9 cellular contexts compared by ENCODE assay signal in genomic region chr1:7454052-7454815, GRCh38.
A peak's percentile ranks its signal among the peaks of the same experiment; 100 is the strongest.
DNase-seq lines count a peak whose midpoint lies in the region; ATAC-seq and TF ChIP-seq lines count a peak whose summit lies in the region.
"Had no signal": no experiment of that assay in that cellular context is flagged by ENCODE, and none has a peak within 500 bp of the region (broad histone marks: within the 10 kb centered on the region; RNA-seq: fewer than 3 reads in every experiment).

No MANE protein-coding gene starts in this region.

- peak in 1 of 3 experiments; percentile 10 for TF ChIP-seq CTCF in testis (IDR thresholded peaks at IDR 0.05)

- H3K36me3 ChIP-seq in testis (ENCODE audit: low read depth, missing control alignments): no peaks in the 10 kb centered on the region

- no peaks in the 10 kb centered on the region for H3K27me3 ChIP-seq in testis

- WGBS in testis, 2 donors: 67 to 79% methylated on average over 18 to 19 of the region's 19 CpGs

- peak; percentile 55 for ATAC-seq in Right ventricle myocardium superior (ENCODE audit: poor library complexity)
- no peak for ATAC-seq in HG02763 (IDR thresholded peaks at IDR 0.05; ENCODE audit: unreplicated experiment)
- ATAC-seq in GM21423 (IDR thresholded peaks at IDR 0.05; ENCODE audit: unreplicated experiment): no peak

- no peak overlapping the region for H3K4me3 ChIP-seq in testis

- no peaks in the 10 kb centered on the region for H3K9me3 ChIP-seq in testis

- intact Hi-C loops in Right ventricle myocardium superior (cut with DNase I) (loop anchor here (10.0 kb wide), 1 partner anchor 191 kb away; no protein-coding TSS in a partner anchor), testis (cut with DNase I; ENCODE audit: low total_unique reads) (no loop called here)

- H3K27ac ChIP-seq in testis: no peak overlapping the region

- TF ChIP-seq POLR2A in testis (IDR thresholded peaks at IDR 0.05): no peak

- H3K4me1 ChIP-seq in testis: peaks cover 9% of the 10 kb centered on the region

- DNase-seq in activated CD4-positive, alpha-beta T cell treated with anti-CD3 and anti-CD28 coated beads, Interleukin-2, amount 50 U/mL, for 48 hours: peak; percentile 6 to 20
- DNase-seq in activated CD4-positive, alpha-beta T cell treated with anti-CD3 and anti-CD28 coated beads for 1 hour: no peak
- peak; percentile 10 for DNase-seq in OCI-M1 (lab: John Stamatoyannopoulos, UW)
- DNase-seq in Right ventricle myocardium superior: no peak
- peak; percentile 30 for DNase-seq in testis
- no peak for DNase-seq in NCI-H1105 (lab: John Stamatoyannopoulos, UW)
- DNase-seq: NCI-H2107 had no signal

Comparison
In these comparisons a context has a peak if more than half of its experiments do, and no peak if none do; other contexts are left out.
1. DNase-seq: peak in activated CD4-positive, alpha-beta T cell treated with anti-CD3 and anti-CD28 coated beads, Interleukin-2, amount 50 U/mL, for 48 hours (2 of 2), OCI-M1 (single experiment) and testis (single experiment); none in activated CD4-positive, alpha-beta T cell treated with anti-CD3 and anti-CD28 coated beads for 1 hour (single experiment), Right ventricle myocardium superior (single experiment) and NCI-H1105 (single experiment).